Comparison of ENCODE assay signal across 38 cellular contexts in the genomic region with DNA sequence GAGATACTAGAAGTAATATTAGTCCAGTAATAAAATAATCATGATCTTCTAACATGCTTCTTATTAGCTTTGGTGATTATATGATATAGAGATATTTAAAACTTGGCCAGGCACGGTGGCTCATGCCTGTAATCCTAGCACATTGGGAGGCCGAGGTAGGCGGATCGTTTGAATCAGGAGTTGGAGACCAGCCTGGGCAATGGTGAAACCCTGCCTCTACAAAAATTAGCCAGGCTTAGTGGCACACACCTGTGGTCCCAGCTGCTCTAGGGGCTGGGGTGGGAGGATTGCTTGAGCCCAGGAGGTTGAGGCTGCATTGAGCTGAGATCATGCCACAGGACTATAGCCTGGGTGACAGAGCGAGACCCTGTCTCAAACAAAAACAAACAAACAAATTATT.
"Had no signal": no experiment of that assay in that cellular context is flagged by ENCODE, and none has a peak within 500 bp of the region (broad histone marks: within the 10 kb centered on the region; RNA-seq: fewer than 3 reads in every experiment).

No MANE protein-coding gene starts in this region.

- H3K9me3 Mint-ChIP-seq: activated B cell treated with CpG ODN at 0.5 μM for 24 hours; activated CD4-positive, alpha-beta memory T cell treated with anti-CD3 and anti-CD28 coated beads, Interleukin-2, amount 10 ng/mL, durations not matched to agents 7 days and 5 days; activated naive CD8-positive, alpha-beta T cell treated with anti-CD3 and anti-CD28 coated beads for 36 hours; activated T-cell treated with anti-CD3 and anti-CD28 coated beads, Interleukin-2, amount 50 U/mL, for 72 hours; activated T-helper 17 cell treated with anti-CD3 and anti-CD28 coated beads, Interleukin-2, amount 50 U/mL, for 72 hours had no signal

- H3K4me3 ChIP-seq: Peyer's patch had no signal

- H3K4me3 Mint-ChIP-seq: activated B cell treated with CpG ODN at 0.5 μM for 24 hours; activated CD4-positive, alpha-beta memory T cell treated with anti-CD3 and anti-CD28 coated beads, Interleukin-2, amount 10 ng/mL, durations not matched to agents 7 days and 5 days; activated CD8-positive, alpha-beta memory T cell treated with anti-CD3 and anti-CD28 coated beads, Interleukin-2, amount 10 ng/mL, durations not matched to agents 7 days and 5 days; activated naive CD8-positive, alpha-beta T cell treated with anti-CD3 and anti-CD28 coated beads for 36 hours; activated T-cell treated with anti-CD3 and anti-CD28 coated beads, Interleukin-2, amount 50 U/mL, for 72 hours; activated T-helper 17 cell treated with anti-CD3 and anti-CD28 coated beads, Interleukin-2, amount 50 U/mL, for 72 hours had no signal

- H3K27me3 Mint-ChIP-seq: activated B cell treated with CpG ODN at 0.5 μM for 24 hours; activated CD4-positive, alpha-beta memory T cell treated with anti-CD3 and anti-CD28 coated beads, Interleukin-2, amount 10 ng/mL, durations not matched to agents 7 days and 5 days; activated CD8-positive, alpha-beta memory T cell treated with anti-CD3 and anti-CD28 coated beads, Interleukin-2, amount 10 ng/mL, durations not matched to agents 7 days and 5 days; activated naive CD8-positive, alpha-beta T cell treated with anti-CD3 and anti-CD28 coated beads for 36 hours; activated T-helper 17 cell treated with anti-CD3 and anti-CD28 coated beads, Interleukin-2, amount 50 U/mL, for 72 hours had no signal

- FAIRE-seq: colon had no signal

- H3K4me1 Mint-ChIP-seq: activated B cell treated with CpG ODN at 0.5 μM for 24 hours; activated CD8-positive, alpha-beta memory T cell treated with anti-CD3 and anti-CD28 coated beads, Interleukin-2, amount 10 ng/mL, durations not matched to agents 7 days and 5 days had no signal

- ATAC-seq: activated CD8-positive, alpha-beta memory T cell treated with anti-CD3 and anti-CD28 coated beads, Interleukin-2, amount 10 ng/mL, durations not matched to agents 7 days and 5 days; activated T-cell treated with anti-CD3 and anti-CD28 coated beads, Interleukin-2, amount 50 U/mL, for 72 hours; activated T-helper 17 cell treated with anti-CD3 and anti-CD28 coated beads, Interleukin-2, amount 50 U/mL, for 72 hours; PC-3; SK-N-SH treated with all-trans-retinoic acid at 6 μM for 48 hours had no signal

- H3K27me3 ChIP-seq: brain microvascular endothelial cell, Peyer's patch had no signal

- H3K9me3 ChIP-seq: Peyer's patch had no signal

- DNase-seq: activated B cell treated with CpG ODN at 0.5 μM for 24 hours; activated CD4-positive, alpha-beta memory T cell treated with anti-CD3 and anti-CD28 coated beads, Interleukin-2, amount 10 ng/mL, durations not matched to agents 7 days and 5 days; activated CD4-positive, alpha-beta T cell treated with anti-CD3 and anti-CD28 coated beads for 4 hours; activated CD4-positive, alpha-beta T cell treated with anti-CD3 and anti-CD28 coated beads, Interleukin-2, amount 50 U/mL, for 1 hour; activated CD4-positive, CD25-positive, alpha-beta regulatory T cell treated with anti-CD3 and anti-CD28 coated beads, Interleukin-2, amount 50 U/mL, for 72 hours; activated CD8-positive, alpha-beta memory T cell treated with anti-CD3 and anti-CD28 coated beads for 24 hours; activated CD8-positive, alpha-beta memory T cell treated with anti-CD3 and anti-CD28 coated beads, Interleukin-2, amount 10 ng/mL, durations not matched to agents 7 days and 5 days; activated CD8-positive, alpha-beta memory T cell treated with anti-CD3 and anti-CD28 coated beads, Interleukin-2, amount 50 U/mL, for 48 hours; activated effector memory CD4-positive, alpha-beta T cell treated with anti-CD3 and anti-CD28 coated beads, Interleukin-2, amount 50 U/mL, for 16 hours; activated naive CD4-positive, alpha-beta T cell; activated naive CD4-positive, alpha-beta T cell treated with anti-CD3 and anti-CD28 coated beads, Interleukin-2, amount 50 U/mL, for 16 hours; activated naive CD8-positive, alpha-beta T cell treated with anti-CD3 and anti-CD28 coated beads for 36 hours; activated T-cell treated with anti-CD3 and anti-CD28 coated beads, Interleukin-2, amount 50 U/mL, for 72 hours; amniotic stem cell; aorta; brain microvascular endothelial cell; central memory CD4-positive, alpha-beta T cell; Karpas-422; NCI-H1105; NCI-H1417 treated with DMSO at 0.1 percent for 48 hours; NCI-H187 treated with DMSO at 0.1 percent for 48 hours; NCI-H2081; NCI-H2171 treated with DMSO at 0.1 percent for 48 hours; NCI-H2227 treated with DMSO at 0.1 percent for 48 hours; NCI-H446; NCI-H510A treated with DMSO at 0.1 percent for 48 hours; NCI-H774; PC-3; Peyer's patch; RPMI8226; SHP77 treated with DMSO at 0.1 percent for 48 hours; SW 1271; T-helper 1 cell; T-helper 2 cell; T-helper 9 cell had no signal

- H3K27ac ChIP-seq: brain microvascular endothelial cell, Peyer's patch had no signal

- H3K27ac Mint-ChIP-seq: activated B cell treated with CpG ODN at 0.5 μM for 24 hours; activated CD4-positive, alpha-beta memory T cell treated with anti-CD3 and anti-CD28 coated beads, Interleukin-2, amount 10 ng/mL, durations not matched to agents 7 days and 5 days; activated CD8-positive, alpha-beta memory T cell treated with anti-CD3 and anti-CD28 coated beads, Interleukin-2, amount 10 ng/mL, durations not matched to agents 7 days and 5 days; activated naive CD8-positive, alpha-beta T cell treated with anti-CD3 and anti-CD28 coated beads for 36 hours; activated T-cell treated with anti-CD3 and anti-CD28 coated beads, Interleukin-2, amount 50 U/mL, for 72 hours; activated T-helper 17 cell treated with anti-CD3 and anti-CD28 coated beads, Interleukin-2, amount 50 U/mL, for 72 hours had no signal

- H3K4me1 ChIP-seq: Peyer's patch had no signal

- H3K36me3 ChIP-seq: brain microvascular endothelial cell, Peyer's patch had no signal
